ENCODE assay signal across 25 cellular contexts in genomic region chr20:37236462-37236861, GRCh38. TPM values are rescaled to one million over a fixed set of nuclear protein-coding genes. Genes with fewer than 3 reads are reported as not detected.
"Had no signal": no experiment of that assay in that cellular context is flagged by ENCODE, and none has a peak within 500 bp of the region (broad histone marks: within the 10 kb centered on the region; RNA-seq: fewer than 3 reads in every experiment).

No MANE protein-coding gene starts in this region.

- H3K27me3 Mint-ChIP-seq: activated CD4-positive, alpha-beta T cell treated with anti-CD3 and anti-CD28 coated beads, Interleukin-2, amount 10 ng/mL, durations not matched to agents 7 days and 5 days; activated naive CD8-positive, alpha-beta T cell treated with anti-CD3 and anti-CD28 coated beads, Interleukin-2, amount 50 U/mL, for 24 hours; memory B cell; naive B cell had no signal

- DNase-seq: activated CD4-positive, alpha-beta T cell treated with anti-CD3 and anti-CD28 coated beads, Interleukin-2, amount 10 ng/mL, durations not matched to agents 7 days and 5 days; activated CD8-positive, alpha-beta memory T cell treated with anti-CD3 and anti-CD28 coated beads, Interleukin-2, amount 50 U/mL, for 4 hours; activated naive CD4-positive, alpha-beta T cell treated with anti-CD3 and anti-CD28 coated beads for 36 hours; activated naive CD8-positive, alpha-beta T cell treated with anti-CD3 and anti-CD28 coated beads, Interleukin-2, amount 50 U/mL, for 24 hours; activated T-cell treated with anti-CD3 and anti-CD28 coated beads, Interleukin-2, amount 50 U/mL, for 4 hours; anterior cingulate cortex; brain microvascular endothelial cell; cerebellar nuclear complex; effector CD4-positive, alpha-beta T cell; esophagus squamous epithelium; hippocampal formation; mucosa of descending colon; naive B cell; ovary; stimulated activated CD4-positive, alpha-beta T cell treated with anti-CD3 and anti-CD28 coated beads, Interleukin-12 subunit alpha, Interleukin-12 subunit beta, amount 100 ng/mL, for 4 hours; stimulated activated CD4-positive, alpha-beta T cell treated with anti-CD3 and anti-CD28 coated beads, Interleukin-1b, Interleukin-23, amount 100 ng/mL, for 48 hours; stimulated activated CD8-positive, alpha-beta memory T cell treated with anti-CD3 and anti-CD28 coated beads, Interleukin-4, amount 100 ng/mL, for 48 hours; stimulated activated naive CD8-positive, alpha-beta T cell treated with anti-CD3 and anti-CD28 coated beads, Interleukin-15, Interleukin-2, amounts not matched to agents 100 U/mL and 50 U/mL, for 24 hours; T-helper 1 cell; T1000 had no signal

- H3K9me3 Mint-ChIP-seq: activated CD4-positive, alpha-beta T cell treated with anti-CD3 and anti-CD28 coated beads, Interleukin-2, amount 10 ng/mL, durations not matched to agents 7 days and 5 days; activated naive CD4-positive, alpha-beta T cell treated with anti-CD3 and anti-CD28 coated beads for 36 hours; activated naive CD8-positive, alpha-beta T cell treated with anti-CD3 and anti-CD28 coated beads, Interleukin-2, amount 50 U/mL, for 24 hours; activated T-cell treated with anti-CD3 and anti-CD28 coated beads, Interleukin-2, amount 50 U/mL, for 4 hours; memory B cell; naive B cell had no signal

- H3K4me1 Mint-ChIP-seq: activated CD4-positive, alpha-beta T cell treated with anti-CD3 and anti-CD28 coated beads, Interleukin-2, amount 10 ng/mL, durations not matched to agents 7 days and 5 days; activated naive CD8-positive, alpha-beta T cell treated with anti-CD3 and anti-CD28 coated beads, Interleukin-2, amount 50 U/mL, for 24 hours; memory B cell; naive B cell had no signal

- ATAC-seq: activated naive CD8-positive, alpha-beta T cell treated with anti-CD3 and anti-CD28 coated beads, Interleukin-2, amount 50 U/mL, for 24 hours; activated T-cell treated with anti-CD3 and anti-CD28 coated beads, Interleukin-2, amount 50 U/mL, for 4 hours; mucosa of descending colon; stimulated activated naive CD8-positive, alpha-beta T cell treated with anti-CD3 and anti-CD28 coated beads, Interleukin-15, Interleukin-2, amounts not matched to agents 100 U/mL and 50 U/mL, for 24 hours had no signal

- H3K27ac Mint-ChIP-seq: activated CD4-positive, alpha-beta T cell treated with anti-CD3 and anti-CD28 coated beads, Interleukin-2, amount 10 ng/mL, durations not matched to agents 7 days and 5 days; activated naive CD4-positive, alpha-beta T cell treated with anti-CD3 and anti-CD28 coated beads for 36 hours; activated naive CD8-positive, alpha-beta T cell treated with anti-CD3 and anti-CD28 coated beads, Interleukin-2, amount 50 U/mL, for 24 hours; memory B cell had no signal

- H3K4me3 Mint-ChIP-seq: activated CD4-positive, alpha-beta T cell treated with anti-CD3 and anti-CD28 coated beads, Interleukin-2, amount 10 ng/mL, durations not matched to agents 7 days and 5 days; activated naive CD4-positive, alpha-beta T cell treated with anti-CD3 and anti-CD28 coated beads for 36 hours; activated naive CD8-positive, alpha-beta T cell treated with anti-CD3 and anti-CD28 coated beads, Interleukin-2, amount 50 U/mL, for 24 hours; activated T-cell treated with anti-CD3 and anti-CD28 coated beads, Interleukin-2, amount 50 U/mL, for 4 hours; memory B cell; naive B cell had no signal

RNA-seq across cellular contexts. Expression of gene GHRH, which starts 25.2 kb away (rescaled TPM):
- total RNA-seq: activated CD4-positive, alpha-beta T cell treated with anti-CD3 and anti-CD28 coated beads, Interleukin-2, amount 10 ng/mL, durations not matched to agents 7 days and 5 days; activated naive CD4-positive, alpha-beta T cell treated with anti-CD3 and anti-CD28 coated beads for 36 hours; activated T-cell treated with anti-CD3 and anti-CD28 coated beads, Interleukin-2, amount 50 U/mL, for 4 hours; endothelial cell of umbilical vein; esophagus squamous epithelium; glomerular endothelial cell; liver; mucosa of descending colon; ovary; tibial nerve had no signal
